In genomic region chr13:40102854-40103253, GRCh38 we compare ENCODE assay signal across 9 cellular contexts.
DNase-seq lines count a peak whose midpoint lies in the region; TF ChIP-seq lines count a peak whose summit lies in the region.
"Had no signal": no experiment of that assay in that cellular context is flagged by ENCODE, and none has a peak within 500 bp of the region (broad histone marks: within the 10 kb centered on the region; RNA-seq: fewer than 3 reads in every experiment).

No MANE protein-coding gene starts in this region.

- peaks cover 19% of the 10 kb centered on the region for H3K9me3 Mint-ChIP-seq in activated CD4-positive, alpha-beta T cell treated with anti-CD3 and anti-CD28 coated beads, Interleukin-2, amount 10 ng/mL, durations not matched to agents 7 days and 5 days

- peaks cover 32% of the 10 kb centered on the region for H3K4me1 Mint-ChIP-seq in activated CD4-positive, alpha-beta T cell treated with anti-CD3 and anti-CD28 coated beads, Interleukin-2, amount 10 ng/mL, durations not matched to agents 7 days and 5 days

- DNase-seq in GM10266 (ENCODE audit: extremely low spot score) (peak; percentile 7), dermis blood vessel endothelial cell (peak; percentile 46), GM19238 (ENCODE audit: insufficient read length, low spot score) (no peak), NCI-H146 treated with DMSO at 0.1 percent for 48 hours (lab: John Stamatoyannopoulos, UW; ENCODE audit: unreplicated experiment) (no peak), KG1 (lab: John Stamatoyannopoulos, UW) (no peak)
- DNase-seq in activated CD4-positive, alpha-beta T cell treated with anti-CD3 and anti-CD28 coated beads, Interleukin-2, amount 10 ng/mL, durations not matched to agents 7 days and 5 days, result peak; percentile 12
- peak; percentile 76 to 83 for DNase-seq in stimulated activated CD4-positive, alpha-beta T cell treated with anti-CD3 and anti-CD28 coated beads, Interleukin-1b, Interleukin-23, amount 100 ng/mL, for 4 hours (ENCODE audit: low read depth in 2 of 2)
- no peak for DNase-seq in effector CD8-positive, alpha-beta T cell (lab: John Stamatoyannopoulos, UW)
- DNase-seq: NCI-H1048 had no signal

- H3K36me3 Mint-ChIP-seq in activated CD4-positive, alpha-beta T cell treated with anti-CD3 and anti-CD28 coated beads, Interleukin-2, amount 10 ng/mL, durations not matched to agents 7 days and 5 days (ENCODE audit: low read depth), result peaks cover 15% of the 10 kb centered on the region

- no peak overlapping the region for H3K4me3 Mint-ChIP-seq in activated CD4-positive, alpha-beta T cell treated with anti-CD3 and anti-CD28 coated beads, Interleukin-2, amount 10 ng/mL, durations not matched to agents 7 days and 5 days

- H3K27me3 Mint-ChIP-seq in activated CD4-positive, alpha-beta T cell treated with anti-CD3 and anti-CD28 coated beads, Interleukin-2, amount 10 ng/mL, durations not matched to agents 7 days and 5 days, result no peaks in the 10 kb centered on the region

- H3K27ac Mint-ChIP-seq in activated CD4-positive, alpha-beta T cell treated with anti-CD3 and anti-CD28 coated beads, Interleukin-2, amount 10 ng/mL, durations not matched to agents 7 days and 5 days, result peak overlapping the region; percentile 78

- CTCF ChIA-PET in activated CD4-positive, alpha-beta T cell treated with anti-CD3 and anti-CD28 coated beads, Interleukin-2, amount 10 ng/mL, durations not matched to agents 7 days and 5 days (lab: Charles Lee), result interaction anchor here (1.4 to 3.0 kb wide), 3 partner anchors 9 to 17 kb away, joined by 4 to 14 read pairs (median 5); no protein-coding TSS in a partner anchor

- TF ChIP-seq CTCF in GM10266 (IDR thresholded peaks at IDR 0.05; ENCODE audit: control insufficient read depth, insufficient read depth, low read depth, missing control alignments), result no peak

- POLR2A ChIA-PET in activated CD4-positive, alpha-beta T cell treated with anti-CD3 and anti-CD28 coated beads, Interleukin-2, amount 10 ng/mL, durations not matched to agents 7 days and 5 days (lab: Charles Lee), result no interaction called here

Comparison
In these comparisons a context has a peak if more than half of its experiments do, and no peak if none do; other contexts are left out.
1. DNase-seq: peak in GM10266 (single experiment), activated CD4-positive, alpha-beta T cell treated with anti-CD3 and anti-CD28 coated beads, Interleukin-2, amount 10 ng/mL, durations not matched to agents 7 days and 5 days (single experiment), dermis blood vessel endothelial cell (single experiment) and stimulated activated CD4-positive, alpha-beta T cell treated with anti-CD3 and anti-CD28 coated beads, Interleukin-1b, Interleukin-23, amount 100 ng/mL, for 4 hours (2 of 2); none in GM19238 (single experiment), NCI-H146 treated with DMSO at 0.1 percent for 48 hours (single experiment), KG1 (single experiment) and effector CD8-positive, alpha-beta T cell (single experiment).